ENCODE assay signal across 1 cellular context in genomic region chr15:63071288-63071909, GRCh38.
TF ChIP-seq lines count a peak whose summit lies in the region.

No MANE protein-coding gene starts in this region.

TF ChIP-seq in HepG2, 621 proteins besides CTCF, POLR2A, EP300 and RAD21:
- TF ChIP-seq SALL2 (CRISPR knock-in tag; IDR thresholded peaks at IDR 0.05) = no peak
- TF ChIP-seq ZNF180 (CRISPR knock-in tag; IDR thresholded peaks at IDR 0.05; ENCODE audit: borderline replicate concordance, low read depth) = no peak
- no peak for TF ChIP-seq HNF4G (IDR thresholded peaks at IDR 0.05; ENCODE audit: borderline replicate concordance, low read depth, low read length)
- TF ChIP-seq HNF4G (CRISPR knock-in tag; IDR thresholded peaks at IDR 0.05; ENCODE audit: borderline replicate concordance, low read depth) = no peak
- TF ChIP-seq NFATC3 (CRISPR knock-in tag; IDR thresholded peaks at IDR 0.05) = no peak
- TF ChIP-seq MBNL3 (CRISPR knock-in tag; conservative IDR thresholded peaks at IDR 0.05) = no peak
- TF ChIP-seq E2F2 (CRISPR knock-in tag; IDR thresholded peaks at IDR 0.05; ENCODE audit: borderline replicate concordance) = no peak
- no peak for TF ChIP-seq IRF1 (CRISPR knock-in tag; IDR thresholded peaks at IDR 0.05; ENCODE audit: low read depth)
- no peak for TF ChIP-seq CBX2 (IDR thresholded peaks at IDR 0.05; ENCODE audit: low read depth, low read length)
- TF ChIP-seq CBX2 (CRISPR knock-in tag; IDR thresholded peaks at IDR 0.05; ENCODE audit: low read depth) = no peak
- no peak for TF ChIP-seq TBP (CRISPR knock-in tag; IDR thresholded peaks at IDR 0.05)
- TF ChIP-seq ZNF18 (CRISPR knock-in tag; IDR thresholded peaks at IDR 0.05; ENCODE audit: insufficient replicate concordance) = no peak
- no peak for TF ChIP-seq TOPORS (CRISPR knock-in tag; IDR thresholded peaks at IDR 0.05)
- no peak for TF ChIP-seq ZNF75D (CRISPR knock-in tag; IDR thresholded peaks at IDR 0.05; ENCODE audit: borderline replicate concordance)
- no peak for TF ChIP-seq SIN3B (IDR thresholded peaks at IDR 0.05; ENCODE audit: low read length)
- TF ChIP-seq ZNF414 (CRISPR knock-in tag; IDR thresholded peaks at IDR 0.05) = no peak
- TF ChIP-seq PAXIP1 (CRISPR knock-in tag; conservative IDR thresholded peaks at IDR 0.05) = no peak
- TF ChIP-seq NCOA1 (CRISPR knock-in tag; IDR thresholded peaks at IDR 0.05) = no peak
- TF ChIP-seq RXRA (CRISPR knock-in tag; IDR thresholded peaks at IDR 0.05) = no peak
- TF ChIP-seq GLMP (CRISPR knock-in tag; IDR thresholded peaks at IDR 0.05; ENCODE audit: borderline replicate concordance) = no peak
- no peak for TF ChIP-seq JARID2 (CRISPR knock-in tag; IDR thresholded peaks at IDR 0.05; ENCODE audit: insufficient replicate concordance)
- TF ChIP-seq PTBP1 (IDR thresholded peaks at IDR 0.05; ENCODE audit: low read depth, low read length, poor library complexity, severe bottlenecking) = no peak
